Comparison of ENCODE assay signal across 10 cellular contexts in the genomic region with DNA sequence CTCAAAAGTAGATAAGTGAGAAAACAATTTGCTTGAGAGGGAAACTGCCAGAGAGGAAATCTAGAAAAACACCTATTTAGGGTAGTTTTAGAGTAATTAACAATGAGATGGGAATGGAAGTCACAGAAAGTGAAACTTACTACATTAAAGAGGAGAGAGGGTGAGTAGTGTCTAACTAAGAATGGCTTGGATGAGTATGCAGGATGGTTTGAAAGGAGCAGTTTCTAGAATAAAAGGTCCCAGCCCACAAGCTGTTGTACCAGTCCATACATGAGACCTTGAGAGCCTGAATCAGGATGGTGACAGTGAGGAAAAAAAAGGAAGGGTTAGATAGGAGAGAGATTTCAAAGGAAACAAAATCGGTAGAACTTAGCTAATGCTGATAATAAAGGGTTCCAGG. TPM values are rescaled to one million over a fixed set of nuclear protein-coding genes. Genes with fewer than 3 reads are reported as not detected.
DNase-seq lines count a peak whose midpoint lies in the region; ATAC-seq, FAIRE-seq and TF ChIP-seq lines count a peak whose summit lies in the region.
"Had no signal": no experiment of that assay in that cellular context is flagged by ENCODE, and none has a peak within 500 bp of the region (broad histone marks: within the 10 kb centered on the region; RNA-seq: fewer than 3 reads in every experiment).

No MANE protein-coding gene starts in this region.

- no peaks in the 10 kb centered on the region for H3K9me2 ChIP-seq in PC-3 (replicated peaks; ENCODE audit: low read length)

- peaks cover 8% of the 10 kb centered on the region; the same call in 1 of the 2 replicates for H3K4me1 ChIP-seq in PC-3 (ENCODE audit: insufficient read depth, low read length)
- H3K4me1 ChIP-seq in H1 (replicated peaks in 1 of 4; ENCODE audit: control insufficient read depth in 3 of 4, insufficient read depth in 4 of 4, low read length in 3 of 4), result no peaks in the 10 kb centered on the region; a peak in 2 of 7 replicates
- H3K4me1 ChIP-seq in trophoblast cell (ENCODE audit: control insufficient read depth in 1 of 2, insufficient read depth in 2 of 2, low read length in 2 of 2), result no peaks in the 10 kb centered on the region

- H3K79me1 ChIP-seq in H1 (ENCODE audit: low read depth, low read length) (peaks cover 3% of the 10 kb centered on the region), trophoblast cell (ENCODE audit: low read length) (peaks cover 5% of the 10 kb centered on the region)

- H3K79me2 ChIP-seq in PC-3 (ENCODE audit: low read length) (peaks cover 52% of the 10 kb centered on the region), H1 (ENCODE audit: control insufficient read depth in 1 of 2, insufficient read depth in 2 of 2, low read length in 2 of 2) (peaks cover 14 to 56% of the 10 kb centered on the region in 2 experiments), trophoblast cell (ENCODE audit: control insufficient read depth, insufficient read depth, low read length, poor library complexity) (peaks cover 5% of the 10 kb centered on the region)

- POLR2A ChIA-PET in PC-3 (lab: Charles Lee; ENCODE audit: unreplicated experiment), result no interaction called here
- POLR2A ChIA-PET in H1 (lab: Charles Lee; ENCODE audit: partially characterized antibody), result interaction anchor here (1.0 kb wide), 1 partner anchor 8 kb away, joined by 3 read pairs; no protein-coding TSS in a partner anchor

- intact Hi-C loops in PC-3 (cut with micrococcal nuclease), result loop anchor here (5.0 kb wide), 1 partner anchor 385 kb away; the partner anchor contains the start of gene SEC24B

- TF ChIP-seq EP300 in H1 (IDR thresholded peaks at IDR 0.05; ENCODE audit: borderline replicate concordance in 1 of 2, low read depth in 2 of 2, low read length in 2 of 2), result no peak

- H3K23ac ChIP-seq in H1 (ENCODE audit: insufficient read length) (no peak overlapping the region), trophoblast cell (ENCODE audit: low read length) (no peak overlapping the region)

- BruUV-seq in PC-3 (replicated peaks; lab: Mats Ljungman, UMichigan), result no TSS peak

- H3K9ac ChIP-seq in PC-3 (ENCODE audit: low read length) (peak overlapping the region; percentile 99; the same call in 1 of the 2 replicates), H1 (replicated peaks in 1 of 4; ENCODE audit: extremely low read depth in 1 of 4, low read depth in 3 of 4, low read length in 3 of 4) (peak overlapping the region in 2 of 4 experiments; percentile 57 to 91; a peak in 1 of 7 replicates), trophoblast cell (ENCODE audit: low read length) (no peak overlapping the region)

- peak overlapping the region; percentile 92 for H3K4me2 ChIP-seq in PC-3 (ENCODE audit: low read length)
- H3K4me2 ChIP-seq in H1 (ENCODE audit: insufficient read depth in 1 of 2, low read depth in 2 of 2, low read length in 2 of 2), result peak overlapping the region; percentile 40 to 93
- H3K4me2 ChIP-seq in trophoblast cell (ENCODE audit: low read length), result peak overlapping the region; percentile 96

- peaks cover 23% of the 10 kb centered on the region; the same call in 1 of the 2 replicates for H3K36me3 ChIP-seq in PC-3 (ENCODE audit: low read depth, low read length)
- H3K36me3 ChIP-seq in H1 (ENCODE audit: control insufficient read depth in 2 of 4, insufficient read depth in 4 of 4, low read length in 3 of 4), result peaks cover 10 to 45% (median 26%) of the 10 kb centered on the region in 4 experiments
- H3K36me3 ChIP-seq in trophoblast cell (ENCODE audit: control insufficient read depth in 1 of 2, insufficient read depth in 2 of 2, low read length in 2 of 2), result peaks cover 3 to 7% of the 10 kb centered on the region in 2 experiments

- no peaks in the 10 kb centered on the region for H3K9me3 ChIP-seq in PC-3 (ENCODE audit: low read length)
- no peaks in the 10 kb centered on the region for H3K9me3 ChIP-seq in H1 (ENCODE audit: insufficient read depth in 2 of 2, low read depth in 1 of 2, low read length in 1 of 2)
- no peaks in the 10 kb centered on the region for H3K9me3 ChIP-seq in trophoblast cell (ENCODE audit: insufficient read depth, low read depth, low read length)

- no peak overlapping the region for H2BK15ac ChIP-seq in H1 (ENCODE audit: low read length)

- H4K91ac ChIP-seq in H1 (replicated peaks; ENCODE audit: insufficient read length, low read length) (no peak overlapping the region), trophoblast cell (ENCODE audit: low read depth, low read length) (no peak overlapping the region)

- H3K18ac ChIP-seq in H1 (ENCODE audit: extremely low read depth, low read length) (no peak overlapping the region), trophoblast cell (ENCODE audit: low read length) (no peak overlapping the region)

- TF ChIP-seq POLR2A in H1 (IDR thresholded peaks at IDR 0.05; ENCODE audit: control extremely low read depth in 1 of 2, low read depth in 2 of 2, low read length in 2 of 2), result no peak

- no peaks in the 10 kb centered on the region for H3F3A ChIP-seq in PC-3 (ENCODE audit: low read length, unreplicated experiment)

- H4K5ac ChIP-seq in H1 (ENCODE audit: insufficient read length, low read depth, low read length), result no peak overlapping the region

- no peak for FAIRE-seq in H1 (lab: Jason Lieb, UNC)

- H3K56ac ChIP-seq in H1 (replicated peaks; ENCODE audit: insufficient read length, low read depth, low read length), result no peak overlapping the region

- H3K4me3 ChIP-seq in GM12875 (ENCODE audit: low read depth, low read length), result peak overlapping the region; percentile 96
- peak overlapping the region; percentile 98 for H3K4me3 ChIP-seq in PC-3 (ENCODE audit: low read length)
- peak overlapping the region; percentile 82 to 98 (median 90); a peak in 7 of 8 replicates for H3K4me3 ChIP-seq in H1 (ENCODE audit: extremely low read depth in 1 of 4, insufficient read depth in 2 of 4, low read depth in 3 of 4, low read length in 4 of 4)
- no peak overlapping the region for H3K4me3 ChIP-seq in trophoblast cell (ENCODE audit: low read depth, low read length)

- ATAC-seq in PC-3 (no peak), GM19397 (IDR thresholded peaks at IDR 0.05; ENCODE audit: unreplicated experiment) (no peak)

- H2AFZ ChIP-seq in PC-3 (ENCODE audit: low read length), result no peak overlapping the region
- H2AFZ ChIP-seq in H1 (ENCODE audit: low read length), result no peak overlapping the region
- no peak overlapping the region for H2AFZ ChIP-seq in trophoblast cell (ENCODE audit: insufficient read depth, low read length, poor library complexity)

- no peak overlapping the region for H2BK20ac ChIP-seq in H1 (ENCODE audit: low read length)

- TF ChIP-seq CTCF in GM12875 (IDR thresholded peaks at IDR 0.05; ENCODE audit: borderline replicate concordance, insufficient read depth, low read depth, low read length), result no peak
- TF ChIP-seq CTCF in PC-3 (conservative IDR thresholded peaks at IDR 0.05; ENCODE audit: low read depth, low read length), result no peak
- no peak for TF ChIP-seq CTCF in H1 (IDR thresholded peaks at IDR 0.05; ENCODE audit: control extremely low read depth in 1 of 3, insufficient read depth in 1 of 3, low read depth in 1 of 3, low read length in 3 of 3)

- CTCF ChIA-PET in PC-3 (lab: Charles Lee), result no interaction called here
- CTCF ChIA-PET in H1 (lab: Charles Lee; ENCODE audit: partially characterized antibody), result interaction anchor here (1.1 to 2.4 kb wide), 4 partner anchors 10 to 116 kb away, joined by 3 to 8 read pairs (median 5); partner anchors contain the start of genes CASP6 and RRH

- H2AK5ac ChIP-seq in H1 (ENCODE audit: low read depth, low read length), result no peak overlapping the region
- H2AK5ac ChIP-seq in trophoblast cell (ENCODE audit: low read length), result no peak overlapping the region

- no peak overlapping the region for H2BK5ac ChIP-seq in H1 (ENCODE audit: low read depth, low read length)
- no peak overlapping the region for H2BK5ac ChIP-seq in trophoblast cell (ENCODE audit: low read depth, low read length, poor library complexity)

- H4K12ac ChIP-seq in trophoblast cell (ENCODE audit: low read depth, low read length), result no peak overlapping the region

- WGBS in H1 (ENCODE audit: extremely low coverage in 1 of 2, insufficient coverage in 1 of 2, insufficient read length in 1 of 2, insufficient replicate concordance in 2 of 2, low coverage in 1 of 2, low lambda C conversion rate in 2 of 2, missing lambda C conversion rate in 1 of 2), 2 experiments, result 80% methylated on average over 1 of the region's 1 CpG; no CpG with 5 or more reads in 1 of the 2 experiments
- no CpG with 5 or more reads among the region's 1 CpG for WGBS in trophoblast cell (ENCODE audit: extremely low coverage, insufficient coverage, insufficient read length)

- TF ChIP-seq RAD21 in H1 (IDR thresholded peaks at IDR 0.05 in 1 of 2, conservative IDR thresholded peaks at IDR 0.05 in 1 of 2; ENCODE audit: low read depth in 2 of 2, low read length in 2 of 2), result no peak

- H3K27ac ChIP-seq in PC-3 (ENCODE audit: low read length) (no peak overlapping the region), H1 (ENCODE audit: low read depth, low read length) (no peak overlapping the region), trophoblast cell (ENCODE audit: low read depth, low read length) (no peak overlapping the region)

- no peaks in the 10 kb centered on the region for H4K20me1 ChIP-seq in PC-3 (ENCODE audit: low read length)
- peaks cover 0 to 2% of the 10 kb centered on the region in 2 experiments for H4K20me1 ChIP-seq in H1 (replicated peaks in 1 of 2; ENCODE audit: control insufficient read depth in 1 of 2, insufficient read depth in 2 of 2, low read length in 2 of 2)

- no peak overlapping the region for H2BK120ac ChIP-seq in H1 (replicated peaks; ENCODE audit: low read depth, low read length)
- no peak overlapping the region for H2BK120ac ChIP-seq in trophoblast cell (ENCODE audit: insufficient read depth, low read length, poor library complexity)

- H2BK12ac ChIP-seq in H1 (ENCODE audit: low read depth, low read length), result no peak overlapping the region
- no peak overlapping the region for H2BK12ac ChIP-seq in trophoblast cell (ENCODE audit: low read length)

- H3K23me2 ChIP-seq in H1 (ENCODE audit: low read depth, low read length), result peaks cover 5% of the 10 kb centered on the region

- H3K14ac ChIP-seq in H1 (ENCODE audit: insufficient read length) (no peak overlapping the region), trophoblast cell (ENCODE audit: low read length) (no peak overlapping the region)

- no peak overlapping the region for H4K8ac ChIP-seq in H1 (ENCODE audit: extremely low read depth, insufficient read depth, low read length)
- no peak overlapping the region for H4K8ac ChIP-seq in trophoblast cell (ENCODE audit: low read depth, low read length)

- no peak overlapping the region for H3K4ac ChIP-seq in H1 (replicated peaks; ENCODE audit: insufficient read length, low read depth, low read length)
- H3K4ac ChIP-seq in trophoblast cell (ENCODE audit: low read depth, low read length), result no peak overlapping the region

- H3K27me3 ChIP-seq in PC-3 (ENCODE audit: low read length) (no peaks in the 10 kb centered on the region), H1 (replicated peaks in 1 of 4; ENCODE audit: control insufficient read depth in 3 of 4, extremely low read depth in 1 of 4, insufficient read depth in 3 of 4, low read length in 3 of 4) (no peaks in the 10 kb centered on the region), trophoblast cell (ENCODE audit: insufficient read depth, low read length) (no peaks in the 10 kb centered on the region)

- DNase-seq in PC-3, result no peak
- no peak for DNase-seq in H1 (ENCODE audit: low read depth in 1 of 2, low spot score in 2 of 2)
- no peak for DNase-seq in trophoblast cell
- DNase-seq in NCI-H2171 treated with DMSO at 0.1 percent for 48 hours (lab: John Stamatoyannopoulos, UW), result no peak
- no peak for DNase-seq in NCI-H524 (lab: John Stamatoyannopoulos, UW)
- DNase-seq: NCI-H1694 treated with DMSO at 0.1 percent for 48 hours, T-helper 9 cell had no signal

RNA-seq across cellular contexts. Expression of gene GAR1, which starts 1.3 kb away (rescaled TPM):
- total RNA-seq in PC-3 (2014; rRNA removed), result 15.9 and 26.0 TPM in 2 replicates
- 37.5 and 37.9 TPM in 2 replicates for total RNA-seq in H1 (2021; fragmentation: NEBNext Ultra II Directional; extraction: Animal tissue kit (Norgen Biotek cat#: 25700))
- polyA plus RNA-seq in H1 (2011; rRNA removed), result 9.4 and 14.5 TPM in 2 replicates
- 25.7 TPM for polyA plus RNA-seq in H1 (2011; cell fraction: cytosol; rRNA removed)
- 2.5 TPM for polyA plus RNA-seq in H1 (2011; cell fraction: nucleus; rRNA removed)
- 38.2 to 65.8 TPM (median 54.5 TPM) in 4 replicates for polyA plus RNA-seq in H1 (2012, experiment 1 of 2)
- 22.0 TPM for polyA plus RNA-seq in H1 (2012, experiment 2 of 2)
- polyA plus RNA-seq in H1 (2013, experiment 1 of 2), result 54.4 TPM
- polyA plus RNA-seq in H1 (2013, experiment 2 of 2), result 56.8 TPM
- 1.5 and 2.8 TPM in 2 replicates for polyA minus RNA-seq in H1 (2011; rRNA and poly(A)+ RNA removed)
- polyA minus RNA-seq in H1 (2011; cell fraction: cytosol; rRNA and poly(A)+ RNA removed), result 7.6 TPM
- polyA minus RNA-seq in H1 (2011; cell fraction: nucleus; rRNA and poly(A)+ RNA removed), result 4.1 TPM
- 79.3 and 85.2 TPM in 2 replicates for polyA plus RNA-seq in trophoblast cell (2013)

RNA-seq across cellular contexts. Expression of gene RRH, which starts 10.9 kb away (rescaled TPM):
- 0.18 and 0.29 TPM in 2 replicates for total RNA-seq in PC-3 (2014; rRNA removed)
- total RNA-seq in H1 (2021; fragmentation: NEBNext Ultra II Directional; extraction: Animal tissue kit (Norgen Biotek cat#: 25700)), result not detected in 2 replicates
- 0.19 and 0.38 TPM in 2 replicates for polyA plus RNA-seq in H1 (2011; rRNA removed)
- polyA plus RNA-seq in H1 (2011; cell fraction: cytosol; rRNA removed), result 0.13 TPM
- 0.21 TPM for polyA plus RNA-seq in H1 (2011; cell fraction: nucleus; rRNA removed)
- 0.16 TPM in 2 of 4 replicates, not detected in the others for polyA plus RNA-seq in H1 (2012, experiment 1 of 2)
- polyA plus RNA-seq in H1 (2012, experiment 2 of 2), result not detected
- 0.08 TPM for polyA plus RNA-seq in H1 (2013, experiment 1 of 2)
- 0.11 TPM for polyA plus RNA-seq in H1 (2013, experiment 2 of 2)
- 0.49 and 0.66 TPM in 2 replicates for polyA minus RNA-seq in H1 (2011; rRNA and poly(A)+ RNA removed)
- polyA minus RNA-seq in H1 (2011; cell fraction: cytosol; rRNA and poly(A)+ RNA removed), result not detected
- polyA minus RNA-seq in H1 (2011; cell fraction: nucleus; rRNA and poly(A)+ RNA removed), result 0.60 TPM
- 0.07 and 0.08 TPM in 2 replicates for polyA plus RNA-seq in trophoblast cell (2013)
- total RNA-seq: mononuclear cell had no signal

RNA-seq across cellular contexts. Expression of gene CFI, which starts 15.1 kb away (rescaled TPM):
- total RNA-seq in PC-3 (2014; rRNA removed), result not detected in 2 replicates
- not detected in 2 replicates for total RNA-seq in H1 (2021; fragmentation: NEBNext Ultra II Directional; extraction: Animal tissue kit (Norgen Biotek cat#: 25700))
- not detected in 2 replicates for polyA plus RNA-seq in H1 (2011; rRNA removed)
- polyA plus RNA-seq in H1 (2011; cell fraction: cytosol; rRNA removed), result 0.17 TPM
- not detected for polyA plus RNA-seq in H1 (2011; cell fraction: nucleus; rRNA removed)
- polyA plus RNA-seq in H1 (2012, experiment 1 of 2), result not detected in 4 replicates
- polyA plus RNA-seq in H1 (2012, experiment 2 of 2), result not detected
- polyA plus RNA-seq in H1 (2013, experiment 1 of 2), result not detected
- not detected for polyA plus RNA-seq in H1 (2013, experiment 2 of 2)
- not detected in 2 replicates for polyA minus RNA-seq in H1 (2011; rRNA and poly(A)+ RNA removed)
- polyA minus RNA-seq in H1 (2011; cell fraction: cytosol; rRNA and poly(A)+ RNA removed), result not detected
- polyA minus RNA-seq in H1 (2011; cell fraction: nucleus; rRNA and poly(A)+ RNA removed), result not detected
- not detected in 2 replicates for polyA plus RNA-seq in trophoblast cell (2013)

RNA-seq across cellular contexts. Expression of gene LRIT3, which starts 31.0 kb away (rescaled TPM):
- total RNA-seq in PC-3 (2014; rRNA removed), result 0.11 TPM in 1 of 2 replicates, not detected in the other
- total RNA-seq in H1 (2021; fragmentation: NEBNext Ultra II Directional; extraction: Animal tissue kit (Norgen Biotek cat#: 25700)), result 0.21 TPM in 1 of 2 replicates, not detected in the other
- 0.11 TPM in 2 replicates for polyA plus RNA-seq in H1 (2011; rRNA removed)
- 0.19 TPM for polyA plus RNA-seq in H1 (2011; cell fraction: cytosol; rRNA removed)
- 0.30 TPM for polyA plus RNA-seq in H1 (2011; cell fraction: nucleus; rRNA removed)
- 0.15 to 0.33 TPM (median 0.22 TPM) in 4 replicates for polyA plus RNA-seq in H1 (2012, experiment 1 of 2)
- not detected for polyA plus RNA-seq in H1 (2012, experiment 2 of 2)
- 0.10 TPM for polyA plus RNA-seq in H1 (2013, experiment 1 of 2)
- 0.11 TPM for polyA plus RNA-seq in H1 (2013, experiment 2 of 2)
- 0.12 and 0.16 TPM in 2 replicates for polyA minus RNA-seq in H1 (2011; rRNA and poly(A)+ RNA removed)
- not detected for polyA minus RNA-seq in H1 (2011; cell fraction: cytosol; rRNA and poly(A)+ RNA removed)
- 0.60 TPM for polyA minus RNA-seq in H1 (2011; cell fraction: nucleus; rRNA and poly(A)+ RNA removed)
- polyA plus RNA-seq in trophoblast cell (2013), result 0.07 and 0.08 TPM in 2 replicates
